ENCODE assay signal across 9 cellular contexts in the genomic region with DNA sequence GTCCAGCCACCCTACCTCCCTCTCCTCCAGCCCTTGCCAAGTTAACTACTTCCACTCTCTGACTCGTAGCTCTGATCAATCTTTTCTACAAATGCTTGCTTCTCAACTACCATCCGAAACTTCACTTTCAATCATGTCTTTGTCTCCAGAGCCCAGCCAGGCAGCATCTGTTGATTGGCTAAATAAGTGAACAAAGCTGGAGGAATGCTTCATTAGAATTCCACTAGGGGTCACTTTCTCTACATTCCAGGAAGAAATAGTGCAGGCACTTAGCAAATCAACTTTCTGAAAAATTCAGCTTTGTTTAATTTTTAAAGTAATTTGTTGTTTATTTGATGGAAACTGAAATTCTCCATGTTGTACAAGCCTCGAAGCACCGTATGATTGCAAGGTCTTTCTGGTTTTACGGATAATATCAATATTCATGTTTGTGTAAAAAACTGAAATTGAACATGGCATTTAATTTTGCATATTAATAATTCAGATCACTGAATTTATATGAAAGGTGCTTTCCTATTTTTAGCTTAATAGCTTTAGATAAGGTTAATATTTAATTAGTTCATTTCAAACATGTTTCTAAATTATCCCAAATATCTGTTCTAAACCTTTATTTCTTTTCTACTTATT. TPM values are rescaled to one million over a fixed set of nuclear protein-coding genes. Genes with fewer than 3 reads are reported as not detected.
DNase-seq lines count a peak whose midpoint lies in the region; ATAC-seq and TF ChIP-seq lines count a peak whose summit lies in the region.
"Had no signal": no experiment of that assay in that cellular context is flagged by ENCODE, and none has a peak within 500 bp of the region (broad histone marks: within the 10 kb centered on the region; RNA-seq: fewer than 3 reads in every experiment).

No MANE protein-coding gene starts in this region.

- peak in 2 of 3 donors; percentile 59 to 62 for DNase-seq in CD4-positive, CD25-positive, alpha-beta regulatory T cell
- peak; percentile 14 for DNase-seq in SK-N-MC (ENCODE audit: low read depth, low spot score)
- peak; percentile 53 for DNase-seq in epithelial cell of esophagus (ENCODE audit: low read depth)
- peak; percentile 51 for DNase-seq in myocyte (ENCODE audit: low read depth)
- DNase-seq in NK-92 treated with Interleukin-12 subunit alpha and Interleukin-12 subunit beta, amount 100 ng/mL, for 24 hours (lab: John Stamatoyannopoulos, UW), result no peak
- DNase-seq in activated T-helper 2 cell treated with anti-CD3 and anti-CD28 coated beads, Interferon-gamma antibody, Interleukin-2, Interleukin-4, amounts not matched to agents 10 μg/mL and 5 μg/mL and 100 μg/mL, durations not matched to agents 14 hours and 24 hours and 36 hours (ENCODE audit: low spot score), result no peak

- no peak overlapping the region for H3K27ac Mint-ChIP-seq in CD4-positive, CD25-positive, alpha-beta regulatory T cell
- no peak overlapping the region for H3K27ac Mint-ChIP-seq in activated T-helper 2 cell treated with anti-CD3 and anti-CD28 coated beads, Interferon-gamma antibody, Interleukin-2, Interleukin-4, amounts not matched to agents 10 μg/mL and 5 μg/mL and 100 μg/mL, durations not matched to agents 14 hours and 24 hours and 36 hours

- H3K27ac ChIP-seq in CD4-positive, CD25-positive, alpha-beta regulatory T cell (ENCODE audit: insufficient read depth, low read length, poor library complexity, severe bottlenecking), result no peak overlapping the region
- H3K27ac ChIP-seq in SK-N-MC, result no peak overlapping the region
- H3K27ac ChIP-seq: SJSA1 had no signal

- H3K4me1 ChIP-seq in CD4-positive, CD25-positive, alpha-beta regulatory T cell (ENCODE audit: control insufficient read depth, insufficient read depth, low read length, poor library complexity, severe bottlenecking), result no peaks in the 10 kb centered on the region
- peaks cover 8% of the 10 kb centered on the region for H3K4me1 ChIP-seq in Loucy (ENCODE audit: insufficient read depth, low read length, poor library complexity, severe bottlenecking)
- H3K4me1 ChIP-seq: SJSA1 had no signal

- H3K9me3 ChIP-seq in CD4-positive, CD25-positive, alpha-beta regulatory T cell (ENCODE audit: control insufficient read depth in 2 of 2, low read length in 2 of 2), result no peaks in the 10 kb centered on the region
- H3K9me3 ChIP-seq in Loucy (ENCODE audit: insufficient read depth, low read depth, low read length) (no peaks in the 10 kb centered on the region), SK-N-MC (ENCODE audit: low read depth, low read length) (no peaks in the 10 kb centered on the region)
- H3K9me3 ChIP-seq: SJSA1 had no signal

- peaks cover 0 to 12% (median 4%) of the 10 kb centered on the region in 4 donors for H3K4me1 Mint-ChIP-seq in CD4-positive, CD25-positive, alpha-beta regulatory T cell
- peaks cover 6% of the 10 kb centered on the region for H3K4me1 Mint-ChIP-seq in activated T-helper 2 cell treated with anti-CD3 and anti-CD28 coated beads, Interferon-gamma antibody, Interleukin-2, Interleukin-4, amounts not matched to agents 10 μg/mL and 5 μg/mL and 100 μg/mL, durations not matched to agents 14 hours and 24 hours and 36 hours (ENCODE audit: low read depth)

- no peaks in the 10 kb centered on the region for H3K27me3 ChIP-seq in CD4-positive, CD25-positive, alpha-beta regulatory T cell (ENCODE audit: control insufficient read depth, insufficient read depth, low read length)
- H3K27me3 ChIP-seq in Loucy (ENCODE audit: insufficient read depth, low read length, poor library complexity, severe bottlenecking), result no peaks in the 10 kb centered on the region
- H3K27me3 ChIP-seq: SJSA1 had no signal

- H3K4me3 ChIP-seq in CD4-positive, CD25-positive, alpha-beta regulatory T cell (ENCODE audit: low read depth, low read length), result no peak overlapping the region
- no peak overlapping the region for H3K4me3 ChIP-seq in Loucy (ENCODE audit: low read length, poor library complexity, severe bottlenecking)
- no peak overlapping the region for H3K4me3 ChIP-seq in SK-N-MC
- H3K4me3 ChIP-seq in epithelial cell of esophagus (ENCODE audit: low read length), result no peak overlapping the region
- H3K4me3 ChIP-seq: SJSA1 had no signal

- no peaks in the 10 kb centered on the region for H3K36me3 ChIP-seq in CD4-positive, CD25-positive, alpha-beta regulatory T cell (ENCODE audit: control insufficient read depth, insufficient read depth, low read length)
- H3K36me3 ChIP-seq in Loucy (ENCODE audit: insufficient read depth, low read length), result no peaks in the 10 kb centered on the region
- no peaks in the 10 kb centered on the region for H3K36me3 ChIP-seq in SK-N-MC (ENCODE audit: insufficient read depth, low read length)
- H3K36me3 ChIP-seq: SJSA1 had no signal

- H3K79me2 ChIP-seq in Loucy (ENCODE audit: insufficient read depth, low read length), result no peaks in the 10 kb centered on the region

- no peak overlapping the region for H3K4me2 ChIP-seq in Loucy (ENCODE audit: low read depth, low read length, poor library complexity, severe bottlenecking)

- ATAC-seq in CD4-positive, CD25-positive, alpha-beta regulatory T cell (ENCODE audit: low read depth in 2 of 2), result no peak
- peak; percentile 75 for ATAC-seq in GM18870 (IDR thresholded peaks at IDR 0.05; ENCODE audit: unreplicated experiment)

- H3K36me3 Mint-ChIP-seq in CD4-positive, CD25-positive, alpha-beta regulatory T cell, result no peaks in the 10 kb centered on the region
- H3K36me3 Mint-ChIP-seq in activated T-helper 2 cell treated with anti-CD3 and anti-CD28 coated beads, Interferon-gamma antibody, Interleukin-2, Interleukin-4, amounts not matched to agents 10 μg/mL and 5 μg/mL and 100 μg/mL, durations not matched to agents 14 hours and 24 hours and 36 hours (ENCODE audit: low read depth), result no peaks in the 10 kb centered on the region

- no peak overlapping the region for H3K4me3 Mint-ChIP-seq in CD4-positive, CD25-positive, alpha-beta regulatory T cell
- H3K4me3 Mint-ChIP-seq in activated T-helper 2 cell treated with anti-CD3 and anti-CD28 coated beads, Interferon-gamma antibody, Interleukin-2, Interleukin-4, amounts not matched to agents 10 μg/mL and 5 μg/mL and 100 μg/mL, durations not matched to agents 14 hours and 24 hours and 36 hours (ENCODE audit: low read depth), result no peak overlapping the region

- H3K9me2 ChIP-seq in Loucy (replicated peaks; ENCODE audit: low read depth, low read length), result no peaks in the 10 kb centered on the region

- no peak overlapping the region for H3K9ac ChIP-seq in Loucy (ENCODE audit: low read depth, low read length, poor library complexity, severe bottlenecking)
- no peak overlapping the region for H3K9ac ChIP-seq in SK-N-MC (ENCODE audit: insufficient read length)

- intact Hi-C loops in activated T-helper 2 cell treated with anti-CD3 and anti-CD28 coated beads, Interferon-gamma antibody, Interleukin-2, Interleukin-4, amounts not matched to agents 10 μg/mL and 5 μg/mL and 100 μg/mL, durations not matched to agents 14 hours and 24 hours and 36 hours (cut with micrococcal nuclease), result loop anchor here (2.0 to 5.0 kb wide), 3 partner anchors 32 to 422 kb away; a partner anchor contains a TSS

- no peaks in the 10 kb centered on the region for H3K9me3 Mint-ChIP-seq in CD4-positive, CD25-positive, alpha-beta regulatory T cell
- H3K9me3 Mint-ChIP-seq in activated T-helper 2 cell treated with anti-CD3 and anti-CD28 coated beads, Interferon-gamma antibody, Interleukin-2, Interleukin-4, amounts not matched to agents 10 μg/mL and 5 μg/mL and 100 μg/mL, durations not matched to agents 14 hours and 24 hours and 36 hours, result no peaks in the 10 kb centered on the region

- peak overlapping the region; percentile 84 for H2AFZ ChIP-seq in Loucy (ENCODE audit: low read length)

- no peaks in the 10 kb centered on the region for H3F3A ChIP-seq in Loucy (ENCODE audit: low read depth)

- no peaks in the 10 kb centered on the region for H4K20me1 ChIP-seq in Loucy (ENCODE audit: insufficient read depth, low read length, poor library complexity, severe bottlenecking)

- peaks cover 1% of the 10 kb centered on the region for H3K27me3 Mint-ChIP-seq in CD4-positive, CD25-positive, alpha-beta regulatory T cell
- H3K27me3 Mint-ChIP-seq in activated T-helper 2 cell treated with anti-CD3 and anti-CD28 coated beads, Interferon-gamma antibody, Interleukin-2, Interleukin-4, amounts not matched to agents 10 μg/mL and 5 μg/mL and 100 μg/mL, durations not matched to agents 14 hours and 24 hours and 36 hours (ENCODE audit: low read depth), result peaks cover 2% of the 10 kb centered on the region

- TF ChIP-seq CTCF in Loucy (conservative IDR thresholded peaks at IDR 0.05; ENCODE audit: low read length) (peak; percentile 82), epithelial cell of esophagus (IDR thresholded peaks at IDR 0.05; ENCODE audit: insufficient read depth, low read depth, low read length, missing control alignments) (peak; percentile 68)

RNA-seq across cellular contexts. Expression of a gene that starts 32.4 kb away (rescaled TPM):
- 85.5 TPM for total RNA-seq in CD4-positive, CD25-positive, alpha-beta regulatory T cell
- 10 to 100 TPM; 21.8 to 30.2 (median 24.5) TPM for polyA plus RNA-seq in CD4-positive, CD25-positive, alpha-beta regulatory T cell
- 0.99 and 1.5 TPM in 2 replicates for total RNA-seq in myocyte
- polyA plus RNA-seq in myocyte (2012), result 0.45 TPM
- 17.1 and 18.2 TPM in 2 replicates for total RNA-seq in activated T-helper 2 cell treated with anti-CD3 and anti-CD28 coated beads, Interferon-gamma antibody, Interleukin-2, Interleukin-4, amounts not matched to agents 10 μg/mL and 5 μg/mL and 100 μg/mL, durations not matched to agents 14 hours and 24 hours and 36 hours

Comparison
In these comparisons a context has a peak if more than half of its experiments do, and no peak if none do; other contexts are left out.
1. DNase-seq: peak in CD4-positive, CD25-positive, alpha-beta regulatory T cell (2 of 3), SK-N-MC (single experiment), epithelial cell of esophagus (single experiment) and myocyte (single experiment); none in NK-92 treated with Interleukin-12 subunit alpha and Interleukin-12 subunit beta, amount 100 ng/mL, for 24 hours (single experiment) and activated T-helper 2 cell treated with anti-CD3 and anti-CD28 coated beads, Interferon-gamma antibody, Interleukin-2, Interleukin-4, amounts not matched to agents 10 μg/mL and 5 μg/mL and 100 μg/mL, durations not matched to agents 14 hours and 24 hours and 36 hours (single experiment).